6 cellular contexts compared by ENCODE assay signal in the genomic region with DNA sequence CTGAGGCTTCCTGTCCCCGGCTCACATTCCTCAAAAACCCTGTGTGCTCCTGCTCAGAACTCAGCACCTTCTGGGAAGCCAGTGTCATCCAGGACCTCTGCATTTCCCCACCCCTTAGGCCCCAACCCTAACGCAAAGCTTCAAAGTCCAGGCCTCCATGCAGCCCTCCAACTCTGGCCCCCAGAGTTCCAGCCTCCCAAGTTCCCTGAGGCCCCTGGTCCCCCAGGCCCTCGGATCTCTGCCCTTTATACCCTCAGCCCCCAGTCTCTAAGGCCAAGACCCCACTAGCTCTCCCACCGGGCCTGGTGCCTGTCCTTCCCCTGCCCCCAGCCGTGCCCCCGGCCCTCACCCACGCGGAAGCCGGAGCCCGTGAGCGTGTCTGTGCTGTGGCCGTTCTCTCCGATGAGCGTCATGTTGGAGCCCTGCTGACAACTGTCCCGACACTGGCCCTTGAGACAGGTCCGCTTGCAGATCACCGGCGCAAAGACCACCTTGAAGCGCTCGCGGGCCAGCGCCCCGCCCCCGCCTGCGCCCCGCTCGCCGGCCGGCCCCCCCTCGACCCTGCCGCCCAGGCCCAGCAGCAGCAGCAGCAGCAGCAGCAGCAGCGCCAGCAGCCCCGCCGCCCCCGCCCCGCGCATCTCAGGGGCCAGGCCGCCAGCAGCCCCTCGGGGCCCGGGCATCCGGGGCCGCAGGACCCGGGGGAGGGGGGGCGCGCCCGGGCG. TPM values are rescaled to one million over a fixed set of nuclear protein-coding genes. Genes with fewer than 3 reads are reported as not detected.
DNase-seq lines count a peak whose midpoint lies in the region; ATAC-seq lines count a peak whose summit lies in the region.

No MANE protein-coding gene starts in this region.

- H3K4me1 Mint-ChIP-seq in CD4-positive, CD25-positive, alpha-beta regulatory T cell: peaks cover 0 to 62% (median 41%) of the 10 kb centered on the region in 4 donors
- peaks cover 32% of the 10 kb centered on the region for H3K4me1 Mint-ChIP-seq in memory B cell

- H3K9me3 ChIP-seq in CD4-positive, CD25-positive, alpha-beta regulatory T cell (ENCODE audit: control insufficient read depth in 2 of 2, low read length in 2 of 2): no peaks in the 10 kb centered on the region

- no peaks in the 10 kb centered on the region for H3K27me3 ChIP-seq in CD4-positive, CD25-positive, alpha-beta regulatory T cell (ENCODE audit: control insufficient read depth, insufficient read depth, low read length)

- H3K4me3 Mint-ChIP-seq in CD4-positive, CD25-positive, alpha-beta regulatory T cell: peak overlapping the region; percentile 89 to 93 (median 92)
- peak overlapping the region; percentile 74 for H3K4me3 Mint-ChIP-seq in memory B cell

- no peaks in the 10 kb centered on the region for H3K36me3 ChIP-seq in CD4-positive, CD25-positive, alpha-beta regulatory T cell (ENCODE audit: control insufficient read depth, insufficient read depth, low read length)

- H3K27ac Mint-ChIP-seq in CD4-positive, CD25-positive, alpha-beta regulatory T cell: peak overlapping the region; percentile 94 to 97 (median 94)
- peak overlapping the region; percentile 70 for H3K27ac Mint-ChIP-seq in memory B cell

- peaks cover 1% of the 10 kb centered on the region for H3K36me3 Mint-ChIP-seq in CD4-positive, CD25-positive, alpha-beta regulatory T cell
- no peaks in the 10 kb centered on the region for H3K36me3 Mint-ChIP-seq in memory B cell

- peaks cover 0 to 2% (median 0%) of the 10 kb centered on the region in 7 donors for H3K9me3 Mint-ChIP-seq in CD4-positive, CD25-positive, alpha-beta regulatory T cell
- no peaks in the 10 kb centered on the region for H3K9me3 Mint-ChIP-seq in memory B cell

- peak overlapping the region; percentile 62 for H3K4me3 ChIP-seq in CD4-positive, CD25-positive, alpha-beta regulatory T cell (ENCODE audit: low read depth, low read length)

- ATAC-seq in CD4-positive, CD25-positive, alpha-beta regulatory T cell (ENCODE audit: low read depth in 2 of 2): peak in 1 of 2 donors; percentile 8
- ATAC-seq in memory B cell (ENCODE audit: low read depth): no peak
- ATAC-seq in GM19463 (IDR thresholded peaks at IDR 0.05; ENCODE audit: unreplicated experiment): no peak

- no peak for DNase-seq in CD4-positive, CD25-positive, alpha-beta regulatory T cell
- peak; percentile 44 for DNase-seq in activated naive CD4-positive, alpha-beta T cell treated with anti-CD3 and anti-CD28 coated beads, Interleukin-2, amount 50 U/mL, for 16 hours
- DNase-seq in memory B cell (ENCODE audit: low spot score in 2 of 2): no peak
- DNase-seq in DMS114 treated with DMSO at 0.1 percent for 48 hours (lab: John Stamatoyannopoulos, UW; ENCODE audit: unreplicated experiment): no peak
- no peak for DNase-seq in GF-D8 (lab: John Stamatoyannopoulos, UW)

- peak overlapping the region; percentile 79 for H3K27ac ChIP-seq in CD4-positive, CD25-positive, alpha-beta regulatory T cell (ENCODE audit: insufficient read depth, low read length, poor library complexity, severe bottlenecking)

- no peaks in the 10 kb centered on the region for H3K27me3 Mint-ChIP-seq in CD4-positive, CD25-positive, alpha-beta regulatory T cell
- no peaks in the 10 kb centered on the region for H3K27me3 Mint-ChIP-seq in memory B cell

- H3K4me1 ChIP-seq in CD4-positive, CD25-positive, alpha-beta regulatory T cell (ENCODE audit: control insufficient read depth, insufficient read depth, low read length, poor library complexity, severe bottlenecking): peaks cover 57% of the 10 kb centered on the region

RNA-seq across cellular contexts. Expression of gene LTBP3, which starts 0.7 kb away (rescaled TPM):
- total RNA-seq in CD4-positive, CD25-positive, alpha-beta regulatory T cell: 132 TPM
- polyA plus RNA-seq in CD4-positive, CD25-positive, alpha-beta regulatory T cell: 10 to 100 TPM in 2 of 4 donors, 1 to 10 TPM in 2; 9.2 to 15.0 (median 11.9) TPM

RNA-seq across cellular contexts. Expression of gene ZNRD2, which starts 12.8 kb away (rescaled TPM):
- 34.6 TPM for total RNA-seq in CD4-positive, CD25-positive, alpha-beta regulatory T cell
- polyA plus RNA-seq in CD4-positive, CD25-positive, alpha-beta regulatory T cell: 10 to 100 TPM; 64.6 to 84.7 (median 73.1) TPM

RNA-seq across cellular contexts. Expression of gene FAM89B, which starts 14.9 kb away (rescaled TPM):
- total RNA-seq in CD4-positive, CD25-positive, alpha-beta regulatory T cell: 49.4 TPM
- 100 to 1,000 TPM in 3 of 4 donors, 10 to 100 TPM in 1; 77.1 to 158 (median 115) TPM for polyA plus RNA-seq in CD4-positive, CD25-positive, alpha-beta regulatory T cell

RNA-seq across cellular contexts. Expression of gene EHBP1L1, which starts 18.4 kb away (rescaled TPM):
- 143 TPM for total RNA-seq in CD4-positive, CD25-positive, alpha-beta regulatory T cell
- 10 to 100 TPM in 1 of 4 donors, 1 to 10 TPM in 3; 7.8 to 11.6 (median 8.7) TPM for polyA plus RNA-seq in CD4-positive, CD25-positive, alpha-beta regulatory T cell

RNA-seq across cellular contexts. Expression of gene SCYL1, which starts 32.6 kb away (rescaled TPM):
- total RNA-seq in CD4-positive, CD25-positive, alpha-beta regulatory T cell: 59.0 TPM
- polyA plus RNA-seq in CD4-positive, CD25-positive, alpha-beta regulatory T cell: 10 to 100 TPM; 24.3 to 31.2 (median 29.0) TPM
